Comparison of ENCODE assay signal across 8 cellular contexts in the genomic region with DNA sequence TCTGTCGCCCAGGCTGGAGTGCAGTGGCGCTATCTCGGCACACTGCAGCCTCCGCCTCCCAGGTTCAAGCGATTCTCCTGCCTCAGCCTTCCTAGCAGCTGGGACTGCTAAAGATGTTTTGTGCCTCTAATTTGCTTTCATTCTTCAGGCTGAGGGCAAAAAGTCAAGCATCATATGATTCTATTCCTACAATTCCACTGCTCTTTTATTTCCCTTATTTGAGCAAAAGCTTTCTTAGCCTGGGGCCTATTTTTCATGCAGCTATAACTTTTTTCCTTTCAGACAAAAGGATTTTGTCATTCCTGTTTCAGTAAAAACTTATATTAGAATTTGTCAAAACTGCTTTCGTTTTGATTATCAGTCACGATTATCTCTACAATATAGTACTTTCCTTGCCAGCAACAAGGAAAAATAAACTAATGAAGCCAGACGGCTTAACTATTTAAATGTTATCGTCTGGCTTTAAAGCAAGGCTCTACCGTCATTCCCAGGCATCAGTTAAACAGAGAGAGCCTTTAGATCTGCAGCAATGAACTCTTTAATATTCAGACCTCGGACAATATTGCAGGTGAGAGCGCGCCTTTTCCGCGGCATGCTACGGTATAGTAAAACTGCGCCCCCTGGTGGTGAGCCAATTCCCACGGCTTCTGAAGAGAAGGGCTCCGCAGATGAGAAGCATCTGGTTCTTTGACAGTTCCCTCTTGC. TPM values are rescaled to one million over a fixed set of nuclear protein-coding genes. Genes with fewer than 3 reads are reported as not detected.
DNase-seq lines count a peak whose midpoint lies in the region; ATAC-seq and TF ChIP-seq lines count a peak whose summit lies in the region.

No MANE protein-coding gene starts in this region.

- H3K36me3 ChIP-seq in Panc1 (ENCODE audit: control insufficient read depth, insufficient read depth, low read length), result no peaks in the 10 kb centered on the region

- peak overlapping the region; percentile 59 to 71 for H3K4me3 ChIP-seq in Panc1 (ENCODE audit: low read depth in 2 of 2, low read length in 2 of 2)

- peaks cover 22% of the 10 kb centered on the region for H3K4me1 ChIP-seq in Panc1 (ENCODE audit: control insufficient read depth, insufficient read depth, low read length)

- no peaks in the 10 kb centered on the region for H3K9me3 ChIP-seq in Panc1 (ENCODE audit: control insufficient read depth, insufficient read depth, low read depth, low read length)

- no TSS peak for BruUV-seq in Panc1 (replicated peaks; lab: Mats Ljungman, UMichigan)

- in situ Hi-C loops in Panc1 (cut with HindIII; ENCODE audit: low pct_unique_long_range_greater_than_20kb, low sequenced_read_pairs), result no loop called here

- no peak overlapping the region for H3K27ac ChIP-seq in Panc1 (ENCODE audit: low read length)

- TF ChIP-seq CTCF in LNCAP (IDR thresholded peaks at IDR 0.05), result peak; percentile 93
- TF ChIP-seq CTCF in Panc1 (IDR thresholded peaks at IDR 0.05), result peak; percentile 91
- TF ChIP-seq CTCF in neural crest cell (conservative IDR thresholded peaks at IDR 0.05), result peak; percentile 94

- CTCF ChIA-PET in Panc1 (lab: Charles Lee), result interaction anchor here (1.0 to 2.1 kb wide), 2 partner anchors 96 to 342 kb away, joined by 3 to 11 read pairs; no protein-coding TSS in a partner anchor

- peak; percentile 91 for DNase-seq in DMS 273 (lab: John Stamatoyannopoulos, UW; ENCODE audit: unreplicated experiment)
- DNase-seq in Panc1 (ENCODE audit: low read depth, low spot score), result no peak
- peak; percentile 89 to 90 for DNase-seq in activated T-cell treated with anti-CD3 and anti-CD28 coated beads, Interleukin-2, amount 50 U/mL, for 72 hours
- DNase-seq in fibroblast of peridontal ligament (ENCODE audit: extremely low read depth), result peak; percentile 82
- DNase-seq in neural crest cell (ENCODE audit: low read depth, low spot score), result peak; percentile 87
- peak; percentile 93 for DNase-seq in stimulated activated naive CD8-positive, alpha-beta T cell treated with anti-CD3 and anti-CD28 coated beads, Interleukin-15, Interleukin-2, amounts not matched to agents 100 U/mL and 50 U/mL, for 24 hours

- H3K27ac Mint-ChIP-seq in activated T-cell treated with anti-CD3 and anti-CD28 coated beads, Interleukin-2, amount 50 U/mL, for 72 hours, result peak overlapping the region; percentile 63
- no peak overlapping the region for H3K27ac Mint-ChIP-seq in neural crest cell (ENCODE audit: unreplicated experiment)

- POLR2A ChIA-PET in Panc1 (lab: Charles Lee), result no interaction called here

- peak; percentile 38 for ATAC-seq in GM21717 (IDR thresholded peaks at IDR 0.05; ENCODE audit: unreplicated experiment)
- peak; percentile 68 for ATAC-seq in Panc1
- peak; percentile 26 to 27 for ATAC-seq in activated T-cell treated with anti-CD3 and anti-CD28 coated beads, Interleukin-2, amount 50 U/mL, for 72 hours (replicated peaks in 1 of 2)
- peak; percentile 47 for ATAC-seq in stimulated activated naive CD8-positive, alpha-beta T cell treated with anti-CD3 and anti-CD28 coated beads, Interleukin-15, Interleukin-2, amounts not matched to agents 100 U/mL and 50 U/mL, for 24 hours

- H3K9me3 Mint-ChIP-seq in activated T-cell treated with anti-CD3 and anti-CD28 coated beads, Interleukin-2, amount 50 U/mL, for 72 hours, result no peaks in the 10 kb centered on the region
- peaks cover 4% of the 10 kb centered on the region for H3K9me3 Mint-ChIP-seq in neural crest cell

- peaks cover 55% of the 10 kb centered on the region for H3K4me1 Mint-ChIP-seq in activated T-cell treated with anti-CD3 and anti-CD28 coated beads, Interleukin-2, amount 50 U/mL, for 72 hours (ENCODE audit: low read depth)
- H3K4me1 Mint-ChIP-seq in neural crest cell, result peaks cover 32% of the 10 kb centered on the region

- intact Hi-C loops in Panc1 (cut with micrococcal nuclease; ENCODE audit: unreplicated experiment), result loop anchor here (1.0 kb wide), 1 partner anchor 342 kb away; no protein-coding TSS in a partner anchor

- peaks cover 0 to 1% of the 10 kb centered on the region in 2 donors for H3K36me3 Mint-ChIP-seq in activated T-cell treated with anti-CD3 and anti-CD28 coated beads, Interleukin-2, amount 50 U/mL, for 72 hours (ENCODE audit: insufficient read depth in 2 of 2)
- no peaks in the 10 kb centered on the region for H3K36me3 Mint-ChIP-seq in neural crest cell (ENCODE audit: low read depth)

- H3K27me3 ChIP-seq in Panc1 (ENCODE audit: control insufficient read depth, insufficient read depth, low read length), result no peaks in the 10 kb centered on the region

- peak overlapping the region; percentile 79 to 88 for H3K4me3 Mint-ChIP-seq in activated T-cell treated with anti-CD3 and anti-CD28 coated beads, Interleukin-2, amount 50 U/mL, for 72 hours
- peak overlapping the region; percentile 90 for H3K4me3 Mint-ChIP-seq in neural crest cell

- peaks cover 31% of the 10 kb centered on the region for H3K27me3 Mint-ChIP-seq in activated T-cell treated with anti-CD3 and anti-CD28 coated beads, Interleukin-2, amount 50 U/mL, for 72 hours (ENCODE audit: low read depth)
- H3K27me3 Mint-ChIP-seq in neural crest cell (ENCODE audit: low read depth), result no peaks in the 10 kb centered on the region

RNA-seq across cellular contexts. Expression of a gene that starts 1.4 kb away (rescaled TPM):
- total RNA-seq in Panc1 (2021; ENCODE audit: unreplicated experiment) (12.1 TPM), neural crest cell (5.6 and 6.3 TPM in 2 replicates)
- 4.3 TPM for polyA plus RNA-seq in Panc1 (2012; ENCODE audit: insufficient read length)
- total RNA-seq in activated T-cell treated with anti-CD3 and anti-CD28 coated beads, Interleukin-2, amount 50 U/mL, for 72 hours, result 1 to 10 TPM; 3.0 to 5.8 TPM
